In the genomic region with DNA sequence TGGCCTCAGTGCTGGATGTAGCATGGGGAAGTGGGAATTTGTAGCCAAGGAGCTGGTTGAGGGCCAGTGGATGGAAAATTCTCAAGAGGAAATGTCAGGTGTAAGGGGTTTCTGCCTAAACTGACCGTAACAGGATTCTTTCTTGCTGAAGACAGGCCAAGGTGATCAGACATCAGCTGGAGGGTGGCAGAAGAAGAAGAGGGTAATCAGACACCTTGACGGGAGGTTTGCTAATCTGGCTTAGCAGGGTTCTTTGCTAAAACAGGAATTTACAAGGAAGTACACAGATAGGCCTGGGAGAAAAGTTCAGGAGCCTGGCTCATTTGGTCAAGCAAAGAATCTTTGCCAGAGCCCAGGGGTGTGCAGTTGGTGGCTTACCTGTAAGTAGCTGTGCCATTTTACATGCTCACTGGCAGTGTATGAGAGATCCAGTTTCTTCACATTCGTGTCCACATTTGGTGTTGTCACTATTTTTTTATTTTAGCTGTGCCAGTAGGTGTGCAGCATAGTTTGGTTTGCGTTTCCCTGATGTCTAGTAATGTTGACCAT, we compare ENCODE assay signal across 20 cellular contexts.
DNase-seq lines count a peak whose midpoint lies in the region; TF ChIP-seq lines count a peak whose summit lies in the region.
"Had no signal": no experiment of that assay in that cellular context is flagged by ENCODE, and none has a peak within 500 bp of the region (broad histone marks: within the 10 kb centered on the region; RNA-seq: fewer than 3 reads in every experiment).

No MANE protein-coding gene starts in this region.

- intact Hi-C loops in left ventricle myocardium inferior (cut with micrococcal nuclease) = no loop called here
- intact Hi-C loops in breast epithelium (cut with DNase I; ENCODE audit: low total_unique reads) = no loop called here
- intact Hi-C loops in transverse colon (cut with DNase I; ENCODE audit: low total_unique reads) = no loop called here
- intact Hi-C loops in Calu3 (cut with micrococcal nuclease; ENCODE audit: unreplicated experiment) = loop anchor here (5.0 kb wide), 1 partner anchor 33 kb away; no protein-coding TSS in a partner anchor

- H3K27me3 ChIP-seq in cardiac muscle cell (no peaks in the 10 kb centered on the region), left ventricle myocardium inferior (ENCODE audit: low read depth) (no peaks in the 10 kb centered on the region), breast epithelium (no peaks in the 10 kb centered on the region), transverse colon (no peaks in the 10 kb centered on the region)
- H3K27me3 ChIP-seq: BLaER1 had no signal

- TF ChIP-seq POLR2A in breast epithelium (IDR thresholded peaks at IDR 0.05) = no peak
- TF ChIP-seq POLR2A in transverse colon (IDR thresholded peaks at IDR 0.05) = no peak

- H3K4me3 Mint-ChIP-seq in mesothelial cell of epicardium = no peak overlapping the region
- H3K4me3 Mint-ChIP-seq in Calu3 (ENCODE audit: low read depth, unreplicated experiment) = no peak overlapping the region
- H3K4me3 Mint-ChIP-seq: activated CD4-positive, alpha-beta T cell treated with anti-CD3 and anti-CD28 coated beads for 36 hours; activated naive CD4-positive, alpha-beta T cell treated with anti-CD3 and anti-CD28 coated beads, Interleukin-2, amount 10 ng/mL, durations not matched to agents 7 days and 5 days; memory B cell; stimulated activated naive CD8-positive, alpha-beta T cell treated with anti-CD3 and anti-CD28 coated beads, Interleukin-15, amount 100 ng/mL, for 72 hours had no signal

- H3K36me3 Mint-ChIP-seq in mesothelial cell of epicardium (peaks cover 7% of the 10 kb centered on the region), Calu3 (ENCODE audit: insufficient read depth, unreplicated experiment) (no peaks in the 10 kb centered on the region)
- H3K36me3 Mint-ChIP-seq: activated naive CD4-positive, alpha-beta T cell treated with anti-CD3 and anti-CD28 coated beads, Interleukin-2, amount 10 ng/mL, durations not matched to agents 7 days and 5 days had no signal

- 72% methylated on average over 3 to 4 of the region's 4 CpGs for WGBS in transverse colon (ENCODE audit: low coverage in 1 of 2), 2 donors

- H3K9me3 Mint-ChIP-seq in mesothelial cell of epicardium (peaks cover 4% of the 10 kb centered on the region), Calu3 (ENCODE audit: low read depth, unreplicated experiment) (no peaks in the 10 kb centered on the region)
- H3K9me3 Mint-ChIP-seq: activated naive CD4-positive, alpha-beta T cell treated with anti-CD3 and anti-CD28 coated beads, Interleukin-2, amount 10 ng/mL, durations not matched to agents 7 days and 5 days; memory B cell; stimulated activated naive CD8-positive, alpha-beta T cell treated with anti-CD3 and anti-CD28 coated beads, Interleukin-15, amount 100 ng/mL, for 72 hours had no signal

- no peaks in the 10 kb centered on the region for H3K36me3 ChIP-seq in cardiac muscle cell
- H3K36me3 ChIP-seq in left ventricle myocardium inferior = no peaks in the 10 kb centered on the region
- no peaks in the 10 kb centered on the region for H3K36me3 ChIP-seq in breast epithelium
- no peaks in the 10 kb centered on the region for H3K36me3 ChIP-seq in transverse colon
- H3K36me3 ChIP-seq: BLaER1 had no signal

- no peak overlapping the region for H3K4me3 ChIP-seq in cardiac muscle cell
- H3K4me3 ChIP-seq in left ventricle myocardium inferior = no peak overlapping the region
- no peak overlapping the region for H3K4me3 ChIP-seq in breast epithelium
- H3K4me3 ChIP-seq in transverse colon = no peak overlapping the region
- H3K4me3 ChIP-seq: BLaER1 had no signal

- H3K9me3 ChIP-seq in cardiac muscle cell (ENCODE audit: low read depth) (no peaks in the 10 kb centered on the region), left ventricle myocardium inferior (replicated peaks) (no peaks in the 10 kb centered on the region), breast epithelium (no peaks in the 10 kb centered on the region), transverse colon (no peaks in the 10 kb centered on the region)
- H3K9me3 ChIP-seq: BLaER1 had no signal

- no peak for DNase-seq in cardiac muscle cell (ENCODE audit: low read depth in 1 of 2, low spot score in 1 of 2)
- DNase-seq in left ventricle myocardium inferior = no peak
- DNase-seq in breast epithelium (ENCODE audit: low spot score in 2 of 2) = no peak
- DNase-seq in mesothelial cell of epicardium (ENCODE audit: low spot score in 2 of 2, unreplicated experiment in 2 of 2) = no peak
- no peak for DNase-seq in transverse colon
- DNase-seq in T1000 (lab: John Stamatoyannopoulos, UW) = no peak
- DNase-seq in activated gamma-delta T cell treated with Interleukin-2 at 50 U/mL for 16 hours = no peak
- no peak for DNase-seq in Calu3
- DNase-seq: activated CD4-positive, alpha-beta T cell treated with anti-CD3 and anti-CD28 coated beads for 36 hours; activated naive CD4-positive, alpha-beta T cell treated with anti-CD3 and anti-CD28 coated beads, Interleukin-2, amount 10 ng/mL, durations not matched to agents 7 days and 5 days; activated T-cell treated with anti-CD3 and anti-CD28 coated beads, Interleukin-2, amount 50 U/mL, for 48 hours; cerebellar nuclear complex; effector memory CD4-positive, alpha-beta T cell; KG1; NCI-H1694 treated with DMSO at 0.1 percent for 48 hours; NCI-H774; SIG-M5; stimulated activated naive CD8-positive, alpha-beta T cell treated with anti-CD3 and anti-CD28 coated beads, Interleukin-15, amount 100 ng/mL, for 72 hours had no signal

- H3K4me1 Mint-ChIP-seq in mesothelial cell of epicardium = peaks cover 16% of the 10 kb centered on the region
- peaks cover 10% of the 10 kb centered on the region for H3K4me1 Mint-ChIP-seq in Calu3 (ENCODE audit: low read depth, unreplicated experiment)
- H3K4me1 Mint-ChIP-seq: activated naive CD4-positive, alpha-beta T cell treated with anti-CD3 and anti-CD28 coated beads, Interleukin-2, amount 10 ng/mL, durations not matched to agents 7 days and 5 days; stimulated activated naive CD8-positive, alpha-beta T cell treated with anti-CD3 and anti-CD28 coated beads, Interleukin-15, amount 100 ng/mL, for 72 hours had no signal

- peak overlapping the region; percentile 7 for H3K27ac Mint-ChIP-seq in mesothelial cell of epicardium
- H3K27ac Mint-ChIP-seq in Calu3 (ENCODE audit: unreplicated experiment) = no peak overlapping the region
- H3K27ac Mint-ChIP-seq: activated CD4-positive, alpha-beta T cell treated with anti-CD3 and anti-CD28 coated beads for 36 hours; activated naive CD4-positive, alpha-beta T cell treated with anti-CD3 and anti-CD28 coated beads, Interleukin-2, amount 10 ng/mL, durations not matched to agents 7 days and 5 days; stimulated activated naive CD8-positive, alpha-beta T cell treated with anti-CD3 and anti-CD28 coated beads, Interleukin-15, amount 100 ng/mL, for 72 hours had no signal

- CTCF ChIA-PET in Calu3 (lab: Charles Lee) = interaction anchor here (0.5 kb wide), 1 partner anchor 45 kb away, joined by 5 read pairs; no protein-coding TSS in a partner anchor

- H3K4me1 ChIP-seq in cardiac muscle cell (ENCODE audit: low read depth) (peaks cover 20% of the 10 kb centered on the region), left ventricle myocardium inferior (peaks cover 60% of the 10 kb centered on the region), breast epithelium (peaks cover 0 to 5% of the 10 kb centered on the region in 2 donors), transverse colon (peaks cover 10 to 51% (median 28%) of the 10 kb centered on the region in 4 donors)
- H3K4me1 ChIP-seq: BLaER1 had no signal

- no peak for TF ChIP-seq EP300 in transverse colon (IDR thresholded peaks at IDR 0.05; ENCODE audit: low read depth)

- H3K27me3 Mint-ChIP-seq in mesothelial cell of epicardium (ENCODE audit: low read depth) (no peaks in the 10 kb centered on the region), Calu3 (ENCODE audit: unreplicated experiment) (no peaks in the 10 kb centered on the region)
- H3K27me3 Mint-ChIP-seq: activated naive CD4-positive, alpha-beta T cell treated with anti-CD3 and anti-CD28 coated beads, Interleukin-2, amount 10 ng/mL, durations not matched to agents 7 days and 5 days; memory B cell; stimulated activated naive CD8-positive, alpha-beta T cell treated with anti-CD3 and anti-CD28 coated beads, Interleukin-15, amount 100 ng/mL, for 72 hours had no signal

- TF ChIP-seq CTCF in cardiac muscle cell (IDR thresholded peaks at IDR 0.05; ENCODE audit: low read depth, low read length) (no peak), left ventricle myocardium inferior (IDR thresholded peaks at IDR 0.05; ENCODE audit: borderline replicate concordance) (no peak), breast epithelium (IDR thresholded peaks at IDR 0.05) (no peak), mesothelial cell of epicardium (IDR thresholded peaks at IDR 0.05; ENCODE audit: unreplicated experiment) (no peak), transverse colon (IDR thresholded peaks at IDR 0.05) (no peak), Calu3 (IDR thresholded peaks at IDR 0.05; ENCODE audit: unreplicated experiment) (no peak)

- BruUV-seq in Calu3 (replicated peaks; lab: Mats Ljungman, UMichigan) = no TSS peak

- in situ Hi-C loops in transverse colon (cut with MboI; ENCODE audit: low pct_ligation_motif_present in 1 of 4, low pct_unique_long_range_greater_than_20kb in 1 of 4, low sequenced_read_pairs in 3 of 4) = no loop called here

- H3K27ac ChIP-seq in cardiac muscle cell (peak overlapping the region; percentile 73), left ventricle myocardium inferior (replicated peaks) (no peak overlapping the region), breast epithelium (peak overlapping the region; percentile 34 to 40), transverse colon (peak overlapping the region; percentile 3 to 45 (median 25))
- H3K27ac ChIP-seq: BLaER1 had no signal
